8 cellular contexts compared by ENCODE assay signal in the genomic region with DNA sequence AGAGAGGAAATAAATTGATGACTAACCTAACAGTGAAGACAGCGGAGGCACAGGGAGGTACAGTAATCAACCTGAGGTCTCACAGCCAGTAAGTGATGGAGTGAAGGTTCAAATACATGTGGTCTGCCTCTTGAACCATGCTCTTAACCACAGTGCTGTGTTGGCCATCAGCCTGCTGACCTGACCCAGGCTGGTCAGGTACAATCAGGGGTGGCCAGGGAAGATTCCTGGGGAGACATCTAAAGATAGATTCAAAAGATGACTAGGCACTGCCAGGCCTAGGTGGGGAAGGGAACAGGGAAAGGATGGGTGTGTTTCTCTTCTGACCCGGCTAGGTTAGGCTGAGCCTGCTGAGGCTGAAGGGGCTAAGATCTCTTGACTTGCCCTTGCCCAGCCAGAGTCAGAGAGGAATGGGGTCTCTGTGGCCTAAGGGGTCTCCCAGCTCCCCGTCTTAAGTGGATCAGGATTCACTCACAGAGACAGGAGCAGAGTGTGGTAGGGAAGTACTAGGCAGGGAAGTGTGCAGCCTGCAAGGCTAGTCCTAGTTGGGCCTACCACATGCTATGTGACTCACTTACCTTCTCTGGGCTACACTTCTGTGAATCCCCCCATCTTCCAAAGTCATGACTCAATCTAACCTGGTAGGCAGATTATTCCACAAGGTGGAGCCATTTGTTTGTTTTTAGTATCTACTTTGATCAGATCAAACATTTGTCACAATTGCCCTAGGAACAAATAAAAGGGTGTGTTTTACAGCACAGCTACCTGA. TPM values are rescaled to one million over a fixed set of nuclear protein-coding genes. Genes with fewer than 3 reads are reported as not detected.
A peak's percentile ranks its signal among the peaks of the same experiment; 100 is the strongest.
DNase-seq lines count a peak whose midpoint lies in the region; ATAC-seq and TF ChIP-seq lines count a peak whose summit lies in the region.

No MANE protein-coding gene starts in this region.

- DNase-seq in DMS 273 (lab: John Stamatoyannopoulos, UW; ENCODE audit: unreplicated experiment) (peak; percentile 60), DMS 273 treated with DMSO at 0.1 percent for 48 hours (lab: John Stamatoyannopoulos, UW) (no peak), SK-MEL-5 (ENCODE audit: low read depth, low spot score) (peak; percentile 76), body of pancreas (peak in 1 of 4 donors; percentile 37), left lobe of liver (ENCODE audit: low spot score) (no peak), tibial artery (no peak)
- peak; percentile 71 for DNase-seq in Jurkat, Clone E6-1 (ENCODE audit: low read depth, low spot score)

- H3K27ac ChIP-seq in body of pancreas (no peak overlapping the region), tibial artery (no peak overlapping the region)

- in situ Hi-C loops in SK-MEL-5 (cut with HindIII; ENCODE audit: low pct_unique_long_range_greater_than_20kb, low sequenced_read_pairs), result no loop called here

- TF ChIP-seq CTCF in body of pancreas (IDR thresholded peaks at IDR 0.05) (peak; percentile 24 to 74 (median 63)), tibial artery (IDR thresholded peaks at IDR 0.05) (peak; percentile 22 to 34)

- WGBS in body of pancreas, 2 donors, result 73 to 85% methylated on average over 3 of the region's 3 CpGs

- H3K4me1 ChIP-seq in body of pancreas (peaks cover 26% of the 10 kb centered on the region), tibial artery (peaks cover 0 to 20% (median 6%) of the 10 kb centered on the region in 4 donors)

- H3K9me3 ChIP-seq in body of pancreas, result no peaks in the 10 kb centered on the region
- no peaks in the 10 kb centered on the region for H3K9me3 ChIP-seq in tibial artery

- ATAC-seq in body of pancreas, result peak; percentile 47
- peak; percentile 86 for ATAC-seq in left lobe of liver
- ATAC-seq in HG03457 (IDR thresholded peaks at IDR 0.05; ENCODE audit: unreplicated experiment), result no peak

- no peak overlapping the region for H3K4me3 ChIP-seq in Jurkat, Clone E6-1 (ENCODE audit: low read length)
- H3K4me3 ChIP-seq in body of pancreas (no peak overlapping the region), tibial artery (no peak overlapping the region)

- H3K36me3 ChIP-seq in body of pancreas (replicated peaks in 1 of 2; ENCODE audit: insufficient read depth in 1 of 2, low read depth in 2 of 2) (no peaks in the 10 kb centered on the region), tibial artery (peaks cover 0 to 28% (median 0%) of the 10 kb centered on the region in 3 donors)

- no peaks in the 10 kb centered on the region for H3K27me3 ChIP-seq in body of pancreas
- no peaks in the 10 kb centered on the region for H3K27me3 ChIP-seq in tibial artery

- intact Hi-C loops in body of pancreas (cut with DNase I) (loop anchor here (5.0 kb wide), 1 partner anchor 120 kb away; no protein-coding TSS in a partner anchor), tibial artery (cut with DNase I; ENCODE audit: low total_unique reads) (no loop called here)

- no peak for TF ChIP-seq POLR2A in body of pancreas (IDR thresholded peaks at IDR 0.05)

RNA-seq across cellular contexts. Expression of a gene that starts 10.4 kb away (rescaled TPM):
- polyA plus RNA-seq in Jurkat, Clone E6-1 (2012; ENCODE audit: insufficient read depth, insufficient read length), result 96.2 TPM
- total RNA-seq in SK-MEL-5 (2014; rRNA removed; shearing (Covaris generic)), result 61.7 and 64.4 TPM in 2 replicates
- polyA plus RNA-seq in SK-MEL-5 (2015; cell fraction: cytosol; rRNA removed), result 153 and 200 TPM in 2 replicates
- polyA plus RNA-seq in SK-MEL-5 (2015; cell fraction: nucleus; rRNA removed), result 112 and 131 TPM in 2 replicates
- total RNA-seq in body of pancreas (10 to 100 TPM; 40.2 to 68.6 TPM), left lobe of liver (30.4 TPM)

RNA-seq across cellular contexts. Expression of a gene that starts 22.0 kb away (rescaled TPM):
- polyA plus RNA-seq in Jurkat, Clone E6-1 (2012; ENCODE audit: insufficient read depth, insufficient read length), result 7.8 TPM
- total RNA-seq in SK-MEL-5 (2014; rRNA removed; shearing (Covaris generic)), result 6.5 and 8.8 TPM in 2 replicates
- 19.7 and 21.7 TPM in 2 replicates for polyA plus RNA-seq in SK-MEL-5 (2015; cell fraction: cytosol; rRNA removed)
- 6.3 and 8.0 TPM in 2 replicates for polyA plus RNA-seq in SK-MEL-5 (2015; cell fraction: nucleus; rRNA removed)
- total RNA-seq in body of pancreas, result 10 to 100 TPM in 1 of 2 donors, 1 to 10 TPM in 1; 3.1 to 13.5 TPM
- total RNA-seq in left lobe of liver, result 5.1 TPM

Comparison
In these comparisons a context has a peak if more than half of its experiments do, and no peak if none do; other contexts are left out.
1. DNase-seq: peak in DMS 273 (single experiment), Jurkat, Clone E6-1 (single experiment) and SK-MEL-5 (single experiment); none in DMS 273 treated with DMSO at 0.1 percent for 48 hours (single experiment), left lobe of liver (single experiment) and tibial artery (0 of 2).